25 cellular contexts compared by ENCODE assay signal in genomic region chr11:125412177-125412496, GRCh38.
"Had no signal": no experiment of that assay in that cellular context is flagged by ENCODE, and none has a peak within 500 bp of the region (broad histone marks: within the 10 kb centered on the region; RNA-seq: fewer than 3 reads in every experiment).

No MANE protein-coding gene starts in this region.

- H3K27ac ChIP-seq: brain microvascular endothelial cell, coronary artery, WERI-Rb-1 had no signal

- H3K4me3 ChIP-seq: coronary artery, dorsolateral prefrontal cortex had no signal

- H3K27me3 ChIP-seq: brain microvascular endothelial cell, dorsolateral prefrontal cortex had no signal

- H3K36me3 ChIP-seq: brain microvascular endothelial cell, WERI-Rb-1 had no signal

- ATAC-seq: activated CD4-positive, CD25-positive, alpha-beta regulatory T cell treated with anti-CD3 and anti-CD28 coated beads, Interleukin-2, amount 50 U/mL, for 24 hours; activated CD8-positive, alpha-beta T cell treated with anti-CD3 and anti-CD28 coated beads for 36 hours; activated T-cell treated with anti-CD3 and anti-CD28 coated beads, Interleukin-2, amount 50 U/mL, for 4 hours; activated T-helper 17 cell treated with anti-CD3 and anti-CD28 coated beads, Interleukin-2, amount 50 U/mL, for 72 hours; esophagus mucosa; T-cell had no signal

- DNase-seq: activated B cell treated with CpG ODN at 0.5 μM for 24 hours; activated CD4-positive, alpha-beta T cell treated with anti-CD3 and anti-CD28 coated beads for 48 hours; activated CD4-positive, alpha-beta T cell treated with anti-CD3 and anti-CD28 coated beads, Interleukin-2, amount 50 U/mL, for 1 hour; activated CD4-positive, alpha-beta T cell treated with anti-CD3 and anti-CD28 coated beads, Interleukin-2, amount 50 U/mL, for 48 hours; activated CD8-positive, alpha-beta memory T cell treated with anti-CD3 and anti-CD28 coated beads for 24 hours; activated CD8-positive, alpha-beta T cell treated with anti-CD3 and anti-CD28 coated beads for 36 hours; activated effector memory CD4-positive, alpha-beta T cell treated with Interleukin-2 at 50 U/mL for 16 hours; activated gamma-delta T cell treated with Interleukin-2 at 50 U/mL for 16 hours; activated naive CD4-positive, alpha-beta T cell treated with anti-CD3 and anti-CD28 coated beads, Interleukin-2, amount 50 U/mL, for 16 hours; activated naive CD4-positive, alpha-beta T cell treated with Interleukin-2 at 50 U/mL for 16 hours; activated T-cell treated with anti-CD3 and anti-CD28 coated beads, Interleukin-2, amount 50 U/mL, for 4 hours; amniotic stem cell; anterior cingulate cortex; brain microvascular endothelial cell; dorsolateral prefrontal cortex; effector memory CD4-positive, alpha-beta T cell; endodermal cell; foreskin fibroblast; T-cell; T-helper 9 cell; WERI-Rb-1 had no signal
